In the genomic region with DNA sequence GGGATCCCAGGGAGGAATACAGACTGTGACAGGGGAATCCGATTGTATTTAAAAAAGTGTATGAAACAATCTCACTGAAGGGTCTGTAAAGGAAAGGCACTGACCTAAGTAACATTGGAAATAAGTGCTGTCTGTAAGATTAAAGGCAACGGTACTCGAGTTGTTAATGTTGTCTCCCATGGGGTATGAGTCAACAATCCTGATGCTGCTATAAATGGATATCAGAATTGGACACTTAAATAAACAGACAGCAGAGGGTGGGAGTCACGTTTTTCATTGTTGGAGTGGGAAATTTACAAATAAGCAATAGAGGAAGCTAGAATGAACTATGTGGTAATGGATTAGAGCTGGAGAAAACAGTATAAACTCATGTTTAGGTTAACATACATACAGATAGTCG, we compare ENCODE assay signal across 22 cellular contexts.
"Had no signal": no experiment of that assay in that cellular context is flagged by ENCODE, and none has a peak within 500 bp of the region (broad histone marks: within the 10 kb centered on the region; RNA-seq: fewer than 3 reads in every experiment).

No MANE protein-coding gene starts in this region.

- ATAC-seq: activated CD4-positive, CD25-positive, alpha-beta regulatory T cell treated with anti-CD3 and anti-CD28 coated beads, Interleukin-2, amount 50 U/mL, for 24 hours; activated CD8-positive, alpha-beta memory T cell treated with anti-CD3 and anti-CD28 coated beads, Interleukin-2, amount 10 ng/mL, durations not matched to agents 7 days and 5 days; activated CD8-positive, alpha-beta T cell treated with anti-CD3 and anti-CD28 coated beads for 36 hours; activated naive CD8-positive, alpha-beta T cell treated with anti-CD3 and anti-CD28 coated beads, Interleukin-2, amount 50 U/mL, for 24 hours; body of pancreas; gastroesophageal sphincter; left cardiac atrium; sciatic nerve; stimulated activated naive B cell treated with anti-CD40 and anti-IgM and Interleukin-4, amounts not matched to agents 10 μg/mL and 1 μg/mL and 100 μg/mL, for 72 hours had no signal

- DNase-seq: activated CD4-positive, alpha-beta T cell treated with anti-CD3 and anti-CD28 coated beads, Interleukin-2, amount 10 ng/mL, durations not matched to agents 7 days and 5 days; activated CD8-positive, alpha-beta memory T cell treated with anti-CD3 and anti-CD28 coated beads, Interleukin-2, amount 10 ng/mL, durations not matched to agents 7 days and 5 days; activated CD8-positive, alpha-beta T cell treated with anti-CD3 and anti-CD28 coated beads for 36 hours; activated gamma-delta T cell; activated naive CD4-positive, alpha-beta T cell treated with anti-CD3 and anti-CD28 coated beads, Interleukin-2, amount 50 U/mL, for 16 hours; activated naive CD8-positive, alpha-beta T cell treated with anti-CD3 and anti-CD28 coated beads, Interleukin-2, amount 50 U/mL, for 24 hours; activated T-cell treated with anti-CD3 and anti-CD28 coated beads for 4 hours; body of pancreas; central memory CD4-positive, alpha-beta T cell; heart left ventricle; left cardiac atrium; occipital lobe; posterior cingulate gyrus; stimulated activated CD4-positive, alpha-beta T cell treated with anti-CD3 and anti-CD28 coated beads, Interleukin-2, amount 100 ng/mL, for 48 hours; stimulated activated CD8-positive, alpha-beta memory T cell treated with anti-CD3 and anti-CD28 coated beads, Interleukin-4, amount 100 ng/mL, for 48 hours; stimulated activated naive B cell treated with anti-CD40 and anti-IgM and Interleukin-4, amounts not matched to agents 10 μg/mL and 1 μg/mL and 100 μg/mL, for 72 hours; transverse colon had no signal

- H3K4me3 ChIP-seq: body of pancreas, esophagus muscularis mucosa, gastroesophageal sphincter, heart left ventricle, smooth muscle cell, transverse colon had no signal
